8 cellular contexts compared by ENCODE assay signal in genomic region chr1:53485478-53486394, GRCh38. TPM values are rescaled to one million over a fixed set of nuclear protein-coding genes. Genes with fewer than 3 reads are reported as not detected.
A peak's percentile ranks its signal among the peaks of the same experiment; 100 is the strongest.
DNase-seq lines count a peak whose midpoint lies in the region; ATAC-seq lines count a peak whose summit lies in the region.

No MANE protein-coding gene starts in this region.

- POLR2A ChIA-PET in activated CD8-positive, alpha-beta T cell treated with anti-CD3 and anti-CD28 coated beads, Interleukin-2, amount 10 ng/mL, durations not matched to agents 7 days and 5 days (lab: Charles Lee): no interaction called here

- H3K36me3 Mint-ChIP-seq in activated CD8-positive, alpha-beta T cell treated with anti-CD3 and anti-CD28 coated beads, Interleukin-2, amount 10 ng/mL, durations not matched to agents 7 days and 5 days (ENCODE audit: low read depth): no peaks in the 10 kb centered on the region
- no peaks in the 10 kb centered on the region for H3K36me3 Mint-ChIP-seq in effector memory CD8-positive, alpha-beta T cell (ENCODE audit: insufficient read depth)

- H3K4me3 Mint-ChIP-seq in activated CD8-positive, alpha-beta T cell treated with anti-CD3 and anti-CD28 coated beads, Interleukin-2, amount 10 ng/mL, durations not matched to agents 7 days and 5 days: no peak overlapping the region
- no peak overlapping the region for H3K4me3 Mint-ChIP-seq in effector memory CD8-positive, alpha-beta T cell

- peak in 12 of 14 donors; percentile 1 to 78 (median 27) for DNase-seq in C1 segment of cervical spinal cord (lab: John Stamatoyannopoulos, UW)
- DNase-seq in HK-2 (ENCODE audit: unreplicated experiment): peak; percentile 77
- DNase-seq in NCI-H82 (lab: John Stamatoyannopoulos, UW): peak; percentile 93
- DNase-seq in activated CD8-positive, alpha-beta T cell treated with anti-CD3 and anti-CD28 coated beads, Interleukin-2, amount 10 ng/mL, durations not matched to agents 7 days and 5 days: peak; percentile 79
- DNase-seq in effector memory CD8-positive, alpha-beta T cell: peak; percentile 66 to 71 (median 69)
- DNase-seq in middle frontal gyrus (ENCODE audit: extremely low spot score, low spot score): peak; percentile 53
- DNase-seq in stimulated activated CD8-positive, alpha-beta memory T cell treated with anti-CD3 and anti-CD28 coated beads, Interleukin-4, amount 100 ng/mL, for 4 hours (ENCODE audit: low read depth in 2 of 2, low spot score in 1 of 2): peak; percentile 18 to 27

- peak; percentile 83 for ATAC-seq in activated CD8-positive, alpha-beta T cell treated with anti-CD3 and anti-CD28 coated beads, Interleukin-2, amount 10 ng/mL, durations not matched to agents 7 days and 5 days
- peak; percentile 74 for ATAC-seq in effector memory CD8-positive, alpha-beta T cell (replicated peaks)
- ATAC-seq in HG03108 (IDR thresholded peaks at IDR 0.05; ENCODE audit: unreplicated experiment): no peak

- no peak overlapping the region for H3K27ac Mint-ChIP-seq in activated CD8-positive, alpha-beta T cell treated with anti-CD3 and anti-CD28 coated beads, Interleukin-2, amount 10 ng/mL, durations not matched to agents 7 days and 5 days
- no peak overlapping the region for H3K27ac Mint-ChIP-seq in effector memory CD8-positive, alpha-beta T cell

- H3K4me1 Mint-ChIP-seq in activated CD8-positive, alpha-beta T cell treated with anti-CD3 and anti-CD28 coated beads, Interleukin-2, amount 10 ng/mL, durations not matched to agents 7 days and 5 days (ENCODE audit: low read depth): no peaks in the 10 kb centered on the region
- peaks cover 3 to 8% of the 10 kb centered on the region in 2 donors for H3K4me1 Mint-ChIP-seq in effector memory CD8-positive, alpha-beta T cell (ENCODE audit: low read depth in 2 of 2)

- H3K27me3 Mint-ChIP-seq in activated CD8-positive, alpha-beta T cell treated with anti-CD3 and anti-CD28 coated beads, Interleukin-2, amount 10 ng/mL, durations not matched to agents 7 days and 5 days (ENCODE audit: low read depth): no peaks in the 10 kb centered on the region
- H3K27me3 Mint-ChIP-seq in effector memory CD8-positive, alpha-beta T cell: peaks cover 28 to 79% of the 10 kb centered on the region in 2 donors

- CTCF ChIA-PET in activated CD8-positive, alpha-beta T cell treated with anti-CD3 and anti-CD28 coated beads, Interleukin-2, amount 10 ng/mL, durations not matched to agents 7 days and 5 days (lab: Charles Lee): interaction anchor here (0.7 to 1.9 kb wide), 13 partner anchors 11 to 268 kb away, joined by 3 to 13 read pairs (median 4); no protein-coding TSS in a partner anchor

- no peaks in the 10 kb centered on the region for H3K9me3 Mint-ChIP-seq in activated CD8-positive, alpha-beta T cell treated with anti-CD3 and anti-CD28 coated beads, Interleukin-2, amount 10 ng/mL, durations not matched to agents 7 days and 5 days (ENCODE audit: insufficient read depth)
- no peaks in the 10 kb centered on the region for H3K9me3 Mint-ChIP-seq in effector memory CD8-positive, alpha-beta T cell

RNA-seq across cellular contexts. Expression of gene DMRTB1, which starts 26.5 kb away (rescaled TPM):
- not detected for total RNA-seq in activated CD8-positive, alpha-beta T cell treated with anti-CD3 and anti-CD28 coated beads, Interleukin-2, amount 10 ng/mL, durations not matched to agents 7 days and 5 days

Comparison
In these comparisons a context has a peak if more than half of its experiments do, and no peak if none do; other contexts are left out.
1. DNase-seq: peak in every context shown above with its lines; median percentile 93 in NCI-H82; 79 in activated CD8-positive, alpha-beta T cell treated with anti-CD3 and anti-CD28 coated beads, Interleukin-2, amount 10 ng/mL, durations not matched to agents 7 days and 5 days; 77 in HK-2; 69 in effector memory CD8-positive, alpha-beta T cell; 53 in middle frontal gyrus; 27 in C1 segment of cervical spinal cord; 22 in stimulated activated CD8-positive, alpha-beta memory T cell treated with anti-CD3 and anti-CD28 coated beads, Interleukin-4, amount 100 ng/mL, for 4 hours.